In the genomic region with DNA sequence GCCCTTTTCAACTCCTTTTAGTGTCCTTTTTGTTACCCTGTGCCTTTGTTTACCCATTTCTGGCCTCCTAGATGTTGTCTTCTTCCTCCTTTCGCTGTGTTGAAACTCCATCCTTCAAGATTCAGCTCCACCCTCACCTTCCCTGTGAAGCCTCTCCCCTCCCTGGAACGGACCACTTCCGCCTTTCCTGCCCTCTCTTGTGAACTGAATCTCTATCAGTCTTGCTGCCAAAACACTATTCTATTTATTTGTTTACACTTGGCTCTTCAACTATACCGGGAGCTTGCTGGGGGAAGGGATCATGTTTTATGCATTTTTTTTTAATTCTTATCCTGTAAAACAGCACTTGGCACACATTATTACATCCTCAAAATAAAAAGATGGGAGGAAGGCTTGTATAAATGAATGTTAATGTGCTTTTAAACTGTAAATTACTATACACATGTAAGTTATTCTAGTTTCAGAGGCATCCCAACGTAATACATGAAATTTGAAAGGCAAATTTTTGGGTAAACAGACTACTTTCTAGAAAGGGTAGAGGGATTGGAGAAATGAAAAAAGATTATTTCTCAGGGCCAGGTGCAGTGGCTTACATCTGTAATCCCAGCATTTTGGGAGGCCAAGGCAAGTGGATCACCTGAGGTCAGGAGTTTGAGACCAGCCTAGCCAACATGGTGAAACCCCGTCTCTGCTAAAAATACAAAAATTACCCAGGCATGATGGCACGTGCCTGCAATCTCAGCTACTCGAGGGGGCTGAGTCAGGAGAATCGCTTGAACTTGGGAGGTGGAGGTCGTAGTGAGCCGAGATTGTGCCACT, we compare ENCODE assay signal across 11 cellular contexts.
DNase-seq lines count a peak whose midpoint lies in the region; ATAC-seq, FAIRE-seq and TF ChIP-seq lines count a peak whose summit lies in the region.
"Had no signal": no experiment of that assay in that cellular context is flagged by ENCODE, and none has a peak within 500 bp of the region (broad histone marks: within the 10 kb centered on the region; RNA-seq: fewer than 3 reads in every experiment).

No MANE protein-coding gene starts in this region.

- POLR2A ChIA-PET in GM12878 (lab: Charles Lee): interaction anchor here (0.8 kb wide), 1 partner anchor 9 kb away, joined by 3 read pairs; no protein-coding TSS in a partner anchor

- H3K4me3 ChIP-seq in GM06990 (replicated peaks; ENCODE audit: low read depth, low read length): no peak overlapping the region
- peak overlapping the region; percentile 54; the same call in 1 of the 2 replicates for H3K4me3 ChIP-seq in GM12878

- CTCF ChIA-PET in GM12878 (lab: Yijun Ruan, JAX): interaction anchor here (0.6 to 2.6 kb wide), 7 partner anchors 23 to 347 kb away, joined by 3 to 12 read pairs (median 4); no protein-coding TSS in a partner anchor

- in situ Hi-C loops in GM12878 (cut with MboI): no loop called here

- TF ChIP-seq RAD21 in GM12878 (IDR thresholded peaks at IDR 0.05; ENCODE audit: insufficient read depth, low read depth, low read length): no peak

- TF ChIP-seq POLR2A in GM12878 (IDR thresholded peaks at IDR 0.05; ENCODE audit: low read depth, low read length): no peak

- H3K4me1 ChIP-seq in GM12878 (ENCODE audit: control insufficient read depth, insufficient read depth, low read length): peaks cover 19% of the 10 kb centered on the region

- no peak overlapping the region for H2AFZ ChIP-seq in GM12878 (ENCODE audit: control insufficient read depth, low read depth, low read length)

- no peaks in the 10 kb centered on the region for H3K79me2 ChIP-seq in GM12878 (ENCODE audit: control insufficient read depth, insufficient read depth, low read length)

- FAIRE-seq in GM12878 (lab: Jason Lieb, UNC): no peak
- FAIRE-seq: endometrium, RCC 7860 had no signal

- ATAC-seq in GM21423 (IDR thresholded peaks at IDR 0.05; ENCODE audit: unreplicated experiment) (peak; percentile 28), HG03159 (IDR thresholded peaks at IDR 0.05; ENCODE audit: unreplicated experiment) (peak; percentile 32), GM12878 (peak; percentile 57)

- no peaks in the 10 kb centered on the region for H3K9me3 ChIP-seq in GM12878 (replicated peaks; ENCODE audit: control insufficient read depth, insufficient read depth, low read length)

- no peaks in the 10 kb centered on the region for H4K20me1 ChIP-seq in GM12878 (ENCODE audit: control insufficient read depth, insufficient read depth)

- DNase-seq in GM06990 (ENCODE audit: extremely low read depth, insufficient read length) (peak; percentile 14), GM12878 (ENCODE audit: low read depth, low spot score) (no peak), GF-D8 (lab: John Stamatoyannopoulos, UW) (no peak), amygdala (lab: John Stamatoyannopoulos, UW) (no peak)
- no peak for DNase-seq in activated CD4-positive, alpha-beta T cell treated with anti-CD3 and anti-CD28 coated beads for 1 hour
- DNase-seq in stimulated activated CD4-positive, alpha-beta T cell treated with anti-CD3 and anti-CD28 coated beads, Interleukin-15, amount 100 ng/mL, for 24 hours: no peak
- DNase-seq: NCI-H1436 treated with DMSO at 0.1 percent for 48 hours had no signal

- H3K27me3 ChIP-seq in GM06990 (replicated peaks; ENCODE audit: control insufficient read depth, insufficient read depth, low read length): no peaks in the 10 kb centered on the region
- no peaks in the 10 kb centered on the region for H3K27me3 ChIP-seq in GM12878 (replicated peaks in 1 of 2; ENCODE audit: control insufficient read depth in 2 of 2, insufficient read depth in 2 of 2, low read length in 1 of 2)

- H3K9ac ChIP-seq in GM12878 (ENCODE audit: control insufficient read depth, insufficient read depth, low read length): no peak overlapping the region

- SMC1A ChIA-PET in GM12878 (lab: Charles Lee; ENCODE audit: uncharacterized antibody, unreplicated experiment): interaction anchor here (0.6 to 1.3 kb wide), 8 partner anchors 24 to 1132 kb away, joined by 3 to 5 read pairs (median 3); no protein-coding TSS in a partner anchor

- TF ChIP-seq CTCF in GM06990 (IDR thresholded peaks at IDR 0.05; ENCODE audit: insufficient read depth, low read length, poor library complexity, severe bottlenecking): no peak
- TF ChIP-seq CTCF in GM12878 (IDR thresholded peaks at IDR 0.05 in 2 of 3, conservative IDR thresholded peaks at IDR 0.05 in 1 of 3; ENCODE audit: control insufficient read depth in 2 of 3, extremely low read depth in 1 of 3, insufficient read depth in 1 of 3, low read depth in 3 of 3, low read length in 3 of 3): no peak

- 27% methylated on average over 11 of the region's 11 CpGs for WGBS in GM12878 (ENCODE audit: insufficient coverage, insufficient replicate concordance, low lambda C conversion rate, missing lambda C conversion rate)

- H3K4me2 ChIP-seq in GM12878 (ENCODE audit: control insufficient read depth, insufficient read depth): peak overlapping the region; percentile 3

- BruUV-seq in GM12878 (replicated peaks; lab: Mats Ljungman, UMichigan): no TSS peak

- no peak for TF ChIP-seq EP300 in GM12878 (IDR thresholded peaks at IDR 0.05; ENCODE audit: borderline replicate concordance in 1 of 2, control insufficient read depth in 1 of 2, low read depth in 2 of 2, low read length in 2 of 2)

- peak overlapping the region; percentile 28 for H3K27ac ChIP-seq in GM12878 (ENCODE audit: control insufficient read depth, insufficient read depth)

- intact Hi-C loops in GM12878 (cut with micrococcal nuclease; ENCODE audit: unreplicated experiment): no loop called here

- RAD21 ChIA-PET in GM12878 (lab: Charles Lee; ENCODE audit: unreplicated experiment): interaction anchor here (0.6 to 1.7 kb wide), 7 partner anchors 42 to 368 kb away, joined by 3 to 13 read pairs (median 3); no protein-coding TSS in a partner anchor

- H3K36me3 ChIP-seq in GM06990 (ENCODE audit: control insufficient read depth, insufficient read depth, low read length): no peaks in the 10 kb centered on the region; the same call in 1 of the 2 replicates
- no peaks in the 10 kb centered on the region; a peak in 1 of 4 replicates for H3K36me3 ChIP-seq in GM12878 (ENCODE audit: control insufficient read depth in 2 of 2, insufficient read depth in 2 of 2, low read length in 1 of 2)

TF ChIP-seq in GM12878, 131 proteins besides CTCF, POLR2A, EP300 and RAD21 (continues in another document):
- TF ChIP-seq SPI1 (IDR thresholded peaks at IDR 0.05; ENCODE audit: borderline replicate concordance, insufficient read depth, low read depth, low read length) (peak; percentile 56; the same call in 1 of the 2 replicates), RBBP5 (conservative IDR thresholded peaks at IDR 0.05) (no peak), ZBTB11 (CRISPR knock-in tag; IDR thresholded peaks at IDR 0.05) (no peak), NBN (IDR thresholded peaks at IDR 0.05) (peak; percentile 42; the same call in 1 of the 2 replicates), IKZF2 (IDR thresholded peaks at IDR 0.05) (no peak), SMARCA5 (IDR thresholded peaks at IDR 0.05) (no peak), IRF5 (IDR thresholded peaks at IDR 0.05; ENCODE audit: borderline replicate concordance) (no peak), IKZF1 (conservative IDR thresholded peaks at IDR 0.05) (no peak), ATF7 (IDR thresholded peaks at IDR 0.05; ENCODE audit: low read depth) (0 out of 2 replicates have a peak, but pooled peaks have one; percentile 18), MEF2B (IDR thresholded peaks at IDR 0.05; ENCODE audit: partially characterized antibody, poor library complexity, severe bottlenecking) (no peak), KAT2A (conservative IDR thresholded peaks at IDR 0.05; ENCODE audit: control insufficient read depth, low read depth, low read length) (no peak), BHLHE40 (IDR thresholded peaks at IDR 0.05; ENCODE audit: borderline replicate concordance in 1 of 2, low read depth in 2 of 2, low read length in 1 of 2) (peak; percentile 66 to 90; a peak in 3 of 4 replicates)
